Comparison of ENCODE assay signal across 1 cellular context in the genomic region with DNA sequence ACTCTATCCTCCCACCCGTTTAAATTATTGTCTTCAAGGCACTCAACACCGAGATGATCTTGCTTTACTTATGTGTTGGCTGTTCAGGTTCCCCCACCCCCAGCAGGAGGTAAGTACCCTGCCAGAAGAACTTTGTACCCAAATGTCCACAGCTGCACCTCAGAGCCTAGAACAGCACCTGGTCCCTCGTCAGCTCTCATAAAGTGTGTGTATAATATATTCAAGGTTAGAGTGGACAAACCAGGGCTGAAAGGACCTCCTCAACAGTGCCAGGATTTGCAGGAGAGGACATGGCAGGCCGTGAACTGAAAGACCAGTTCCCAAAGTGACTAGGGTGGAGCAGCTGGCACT.
TF ChIP-seq lines count a peak whose summit lies in the region.

No MANE protein-coding gene starts in this region.

TF ChIP-seq in IMR-90, 13 proteins besides CTCF, POLR2A, EP300 and RAD21:
- TF ChIP-seq SMC3 (IDR thresholded peaks at IDR 0.05; ENCODE audit: low read depth, low read length) = no peak
- TF ChIP-seq RCOR1 (IDR thresholded peaks at IDR 0.05; ENCODE audit: insufficient replicate concordance, low read length) = no peak
- TF ChIP-seq CEBPB (IDR thresholded peaks at IDR 0.05; ENCODE audit: low read depth, low read length) = no peak
- TF ChIP-seq, protein P1, sequence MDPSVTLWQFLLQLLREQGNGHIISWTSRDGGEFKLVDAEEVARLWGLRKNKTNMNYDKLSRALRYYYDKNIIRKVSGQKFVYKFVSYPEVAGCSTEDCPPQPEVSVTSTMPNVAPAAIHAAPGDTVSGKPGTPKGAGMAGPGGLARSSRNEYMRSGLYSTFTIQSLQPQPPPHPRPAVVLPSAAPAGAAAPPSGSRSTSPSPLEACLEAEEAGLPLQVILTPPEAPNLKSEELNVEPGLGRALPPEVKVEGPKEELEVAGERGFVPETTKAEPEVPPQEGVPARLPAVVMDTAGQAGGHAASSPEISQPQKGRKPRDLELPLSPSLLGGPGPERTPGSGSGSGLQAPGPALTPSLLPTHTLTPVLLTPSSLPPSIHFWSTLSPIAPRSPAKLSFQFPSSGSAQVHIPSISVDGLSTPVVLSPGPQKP (IDR thresholded peaks at IDR 0.05; ENCODE audit: borderline replicate concordance, low read depth, low read length) = no peak
- TF ChIP-seq CHD1 (IDR thresholded peaks at IDR 0.05; ENCODE audit: low read depth, low read length) = no peak
- TF ChIP-seq MXI1 (IDR thresholded peaks at IDR 0.05; ENCODE audit: borderline replicate concordance, low read depth, low read length) = no peak
- TF ChIP-seq MAFK (IDR thresholded peaks at IDR 0.05; ENCODE audit: low read depth, low read length) = no peak
- TF ChIP-seq FOS (IDR thresholded peaks at IDR 0.05; ENCODE audit: low read depth, low read length) = no peak
- no peak for TF ChIP-seq BHLHE40 (IDR thresholded peaks at IDR 0.05; ENCODE audit: low read depth, low read length)
- no peak for TF ChIP-seq NFE2L2 (IDR thresholded peaks at IDR 0.05; ENCODE audit: low read depth, low read length)
- TF ChIP-seq, protein P2, sequence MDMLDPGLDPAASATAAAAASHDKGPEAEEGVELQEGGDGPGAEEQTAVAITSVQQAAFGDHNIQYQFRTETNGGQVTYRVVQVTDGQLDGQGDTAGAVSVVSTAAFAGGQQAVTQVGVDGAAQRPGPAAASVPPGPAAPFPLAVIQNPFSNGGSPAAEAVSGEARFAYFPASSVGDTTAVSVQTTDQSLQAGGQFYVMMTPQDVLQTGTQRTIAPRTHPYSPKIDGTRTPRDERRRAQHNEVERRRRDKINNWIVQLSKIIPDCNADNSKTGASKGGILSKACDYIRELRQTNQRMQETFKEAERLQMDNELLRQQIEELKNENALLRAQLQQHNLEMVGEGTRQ (IDR thresholded peaks at IDR 0.05; ENCODE audit: low read depth, low read length) = no peak
- no peak for TF ChIP-seq MAZ (IDR thresholded peaks at IDR 0.05; ENCODE audit: borderline replicate concordance, low read depth, low read length)
